31 cellular contexts compared by ENCODE assay signal in the genomic region with DNA sequence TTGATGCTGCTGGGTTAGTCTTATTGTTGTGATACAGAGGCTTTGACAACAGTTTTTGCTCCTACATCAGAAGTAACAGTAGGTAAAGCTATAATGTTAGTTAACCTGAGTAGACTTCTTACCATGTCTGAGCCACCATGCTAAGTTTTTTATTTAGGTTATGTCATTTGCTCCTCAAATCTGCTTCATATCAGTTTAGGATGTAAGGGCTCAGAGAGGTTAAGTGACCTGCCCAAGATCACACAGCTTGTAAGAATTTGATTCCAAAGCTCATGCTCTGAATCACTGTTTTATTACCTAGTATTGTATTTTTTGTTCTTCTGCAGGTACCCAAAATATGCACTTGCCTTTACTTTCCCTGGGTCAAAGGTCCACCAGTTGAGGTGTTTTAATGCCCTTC.
"Had no signal": no experiment of that assay in that cellular context is flagged by ENCODE, and none has a peak within 500 bp of the region (broad histone marks: within the 10 kb centered on the region; RNA-seq: fewer than 3 reads in every experiment).

No MANE protein-coding gene starts in this region.

- H3K36me3 ChIP-seq: ascending aorta, brain microvascular endothelial cell, WERI-Rb-1 had no signal

- H3K4me3 Mint-ChIP-seq: activated CD4-positive, alpha-beta memory T cell treated with anti-CD3 and anti-CD28 coated beads, Interleukin-2, amount 10 ng/mL, durations not matched to agents 7 days and 5 days; activated CD4-positive, alpha-beta T cell treated with anti-CD3 and anti-CD28 coated beads, Interleukin-2, amount 10 ng/mL, durations not matched to agents 7 days and 5 days; activated naive CD4-positive, alpha-beta T cell treated with anti-CD3 and anti-CD28 coated beads, Interleukin-2, amount 10 ng/mL, durations not matched to agents 7 days and 5 days; activated naive CD8-positive, alpha-beta T cell treated with anti-CD3 and anti-CD28 coated beads, Interleukin-2, amount 10 ng/mL, durations not matched to agents 7 days and 5 days; activated T-cell treated with anti-CD3 and anti-CD28 coated beads, Interleukin-2, amount 50 U/mL, for 24 hours; activated T-cell treated with anti-CD3 and anti-CD28 coated beads, Interleukin-2, amount 50 U/mL, for 72 hours; central memory CD8-positive, alpha-beta T cell; dendritic cell treated with granulocyte-macrophage colony-stimulating factor and Interleukin-4, amounts not matched to agents 40 ng/mL and 50 ng/mL, for 4 days; effector memory CD8-positive, alpha-beta T cell; T-helper 1 cell treated with Interleukin-12 subunit alpha and Interleukin-12 subunit beta and Interleukin-4 antibody, amounts not matched to agents 30 μg/mL and 1 μg/mL, for 36 hours had no signal

- H3K36me3 Mint-ChIP-seq: activated naive CD4-positive, alpha-beta T cell treated with anti-CD3 and anti-CD28 coated beads, Interleukin-2, amount 10 ng/mL, durations not matched to agents 7 days and 5 days; activated naive CD4-positive, alpha-beta T cell treated with anti-CD3 and anti-CD28 coated beads, Interleukin-2, amount 50 U/mL, for 72 hours; activated naive CD8-positive, alpha-beta T cell treated with anti-CD3 and anti-CD28 coated beads, Interleukin-2, amount 10 ng/mL, durations not matched to agents 7 days and 5 days had no signal

- H3K27me3 ChIP-seq: ascending aorta, brain microvascular endothelial cell, dorsolateral prefrontal cortex had no signal

- DNase-seq: activated CD4-positive, alpha-beta memory T cell treated with anti-CD3 and anti-CD28 coated beads, Interleukin-2, amount 10 ng/mL, durations not matched to agents 7 days and 5 days; activated CD4-positive, alpha-beta T cell treated with anti-CD3 and anti-CD28 coated beads for 4 hours; activated CD4-positive, alpha-beta T cell treated with anti-CD3 and anti-CD28 coated beads, Interleukin-2, amount 10 ng/mL, durations not matched to agents 7 days and 5 days; activated CD4-positive, alpha-beta T cell treated with anti-CD3 and anti-CD28 coated beads, Interleukin-2, amount 50 U/mL, for 4 hours; activated CD4-positive, CD25-positive, alpha-beta regulatory T cell; activated CD4-positive, CD25-positive, alpha-beta regulatory T cell treated with anti-CD3 and anti-CD28 coated beads, Interleukin-2, amount 50 U/mL, for 72 hours; activated CD8-positive, alpha-beta memory T cell treated with anti-CD3 and anti-CD28 coated beads, Interleukin-2, amount 50 U/mL, for 48 hours; activated gamma-delta T cell; activated naive CD4-positive, alpha-beta T cell; activated naive CD4-positive, alpha-beta T cell treated with anti-CD3 and anti-CD28 coated beads, Interleukin-2, amount 10 ng/mL, durations not matched to agents 7 days and 5 days; activated naive CD8-positive, alpha-beta T cell treated with anti-CD3 and anti-CD28 coated beads, Interleukin-2, amount 10 ng/mL, durations not matched to agents 7 days and 5 days; activated T-cell treated with anti-CD3 and anti-CD28 coated beads for 4 hours; activated T-cell treated with anti-CD3 and anti-CD28 coated beads, Interleukin-2, amount 50 U/mL, for 24 hours; activated T-cell treated with anti-CD3 and anti-CD28 coated beads, Interleukin-2, amount 50 U/mL, for 72 hours; brain microvascular endothelial cell; dorsolateral prefrontal cortex; effector memory CD8-positive, alpha-beta T cell; foreskin fibroblast; head of caudate nucleus; hippocampal formation; T-helper 9 cell; WERI-Rb-1 had no signal

- H3K27ac ChIP-seq: ascending aorta, brain microvascular endothelial cell, coronary artery, dorsolateral prefrontal cortex, epithelial cell of prostate, WERI-Rb-1 had no signal

- ATAC-seq: activated naive CD4-positive, alpha-beta T cell treated with anti-CD3 and anti-CD28 coated beads, Interleukin-2, amount 50 U/mL, for 72 hours; activated T-cell treated with anti-CD3 and anti-CD28 coated beads, Interleukin-2, amount 50 U/mL, for 72 hours; effector memory CD8-positive, alpha-beta T cell had no signal

- H3K4me1 Mint-ChIP-seq: activated CD4-positive, alpha-beta memory T cell treated with anti-CD3 and anti-CD28 coated beads, Interleukin-2, amount 10 ng/mL, durations not matched to agents 7 days and 5 days; activated CD4-positive, alpha-beta T cell treated with anti-CD3 and anti-CD28 coated beads, Interleukin-2, amount 10 ng/mL, durations not matched to agents 7 days and 5 days; activated naive CD4-positive, alpha-beta T cell treated with anti-CD3 and anti-CD28 coated beads, Interleukin-2, amount 10 ng/mL, durations not matched to agents 7 days and 5 days; activated naive CD8-positive, alpha-beta T cell treated with anti-CD3 and anti-CD28 coated beads, Interleukin-2, amount 10 ng/mL, durations not matched to agents 7 days and 5 days; central memory CD8-positive, alpha-beta T cell had no signal

- H3K4me3 ChIP-seq: ascending aorta, coronary artery, dorsolateral prefrontal cortex had no signal

- FAIRE-seq: bronchial epithelial cell, frontal cortex had no signal

- H3K9me3 Mint-ChIP-seq: activated CD4-positive, alpha-beta memory T cell treated with anti-CD3 and anti-CD28 coated beads, Interleukin-2, amount 10 ng/mL, durations not matched to agents 7 days and 5 days; activated CD4-positive, alpha-beta T cell treated with anti-CD3 and anti-CD28 coated beads, Interleukin-2, amount 10 ng/mL, durations not matched to agents 7 days and 5 days; activated naive CD4-positive, alpha-beta T cell treated with anti-CD3 and anti-CD28 coated beads, Interleukin-2, amount 10 ng/mL, durations not matched to agents 7 days and 5 days; activated naive CD4-positive, alpha-beta T cell treated with anti-CD3 and anti-CD28 coated beads, Interleukin-2, amount 50 U/mL, for 72 hours; activated naive CD8-positive, alpha-beta T cell treated with anti-CD3 and anti-CD28 coated beads, Interleukin-2, amount 10 ng/mL, durations not matched to agents 7 days and 5 days; activated T-cell treated with anti-CD3 and anti-CD28 coated beads, Interleukin-2, amount 50 U/mL, for 24 hours; activated T-cell treated with anti-CD3 and anti-CD28 coated beads, Interleukin-2, amount 50 U/mL, for 72 hours; central memory CD8-positive, alpha-beta T cell; dendritic cell treated with granulocyte-macrophage colony-stimulating factor and Interleukin-4, amounts not matched to agents 40 ng/mL and 50 ng/mL, for 4 days; effector memory CD8-positive, alpha-beta T cell; T-helper 1 cell treated with Interleukin-12 subunit alpha and Interleukin-12 subunit beta and Interleukin-4 antibody, amounts not matched to agents 30 μg/mL and 1 μg/mL, for 36 hours had no signal

- H3K27ac Mint-ChIP-seq: activated CD4-positive, alpha-beta memory T cell treated with anti-CD3 and anti-CD28 coated beads, Interleukin-2, amount 10 ng/mL, durations not matched to agents 7 days and 5 days; activated CD4-positive, alpha-beta T cell treated with anti-CD3 and anti-CD28 coated beads, Interleukin-2, amount 10 ng/mL, durations not matched to agents 7 days and 5 days; activated naive CD4-positive, alpha-beta T cell treated with anti-CD3 and anti-CD28 coated beads, Interleukin-2, amount 10 ng/mL, durations not matched to agents 7 days and 5 days; activated naive CD4-positive, alpha-beta T cell treated with anti-CD3 and anti-CD28 coated beads, Interleukin-2, amount 50 U/mL, for 72 hours; activated naive CD8-positive, alpha-beta T cell treated with anti-CD3 and anti-CD28 coated beads, Interleukin-2, amount 10 ng/mL, durations not matched to agents 7 days and 5 days; activated T-cell treated with anti-CD3 and anti-CD28 coated beads, Interleukin-2, amount 50 U/mL, for 24 hours; activated T-cell treated with anti-CD3 and anti-CD28 coated beads, Interleukin-2, amount 50 U/mL, for 72 hours; dendritic cell treated with granulocyte-macrophage colony-stimulating factor and Interleukin-4, amounts not matched to agents 40 ng/mL and 50 ng/mL, for 4 days; effector memory CD8-positive, alpha-beta T cell; T-helper 1 cell treated with Interleukin-12 subunit alpha and Interleukin-12 subunit beta and Interleukin-4 antibody, amounts not matched to agents 30 μg/mL and 1 μg/mL, for 36 hours had no signal

- H3K9me3 ChIP-seq: ascending aorta had no signal
